Comparison of ENCODE assay signal across 29 cellular contexts in the genomic region with DNA sequence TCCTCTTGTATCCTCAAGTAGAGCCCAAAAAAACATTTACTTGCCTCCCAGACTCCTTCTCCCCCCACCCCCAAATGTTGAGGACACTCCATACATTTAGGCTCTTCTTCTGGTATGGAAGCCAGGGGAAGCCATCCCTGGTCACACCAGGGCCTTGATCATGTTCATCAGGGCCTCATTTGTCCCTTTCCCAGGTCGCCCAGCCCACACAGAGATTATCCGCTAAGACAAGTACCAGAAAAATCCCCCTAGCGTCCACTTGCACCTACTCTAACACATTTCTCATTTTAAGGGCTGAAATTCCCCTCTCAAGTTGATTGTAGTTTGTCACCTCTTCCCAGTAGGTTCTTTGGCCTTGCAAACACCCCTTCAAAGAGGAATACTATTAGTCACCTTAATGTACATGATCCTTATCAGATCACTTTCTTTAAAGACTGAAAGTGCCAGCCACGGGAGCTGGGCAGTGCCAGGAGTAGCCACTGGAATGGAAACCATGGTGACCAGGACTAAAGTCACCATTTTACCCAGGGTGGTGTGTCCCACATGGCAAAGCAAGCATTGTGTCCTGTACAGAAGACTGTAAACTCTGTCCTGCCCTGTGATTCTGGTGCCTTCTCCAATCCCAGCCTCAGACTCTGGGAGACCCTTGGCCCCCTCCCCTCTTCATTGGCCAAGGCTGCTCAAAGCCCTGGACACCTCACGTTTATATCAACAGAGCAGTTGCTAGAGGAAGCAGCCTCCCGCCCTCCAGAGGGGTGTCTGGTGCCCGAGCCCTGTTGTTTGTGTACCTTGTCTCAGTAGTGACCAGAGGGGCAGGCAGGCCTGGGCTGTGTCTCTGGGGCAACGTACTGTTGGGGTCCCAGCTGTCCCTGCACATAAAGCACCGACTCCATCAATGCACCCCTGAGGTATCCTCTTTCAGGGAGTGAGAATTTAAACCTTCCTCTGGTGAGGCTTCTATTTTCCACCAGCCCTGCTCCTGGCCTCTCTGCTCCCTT. TPM values are rescaled to one million over a fixed set of nuclear protein-coding genes. Genes with fewer than 3 reads are reported as not detected.
A peak's percentile ranks its signal among the peaks of the same experiment; 100 is the strongest.
DNase-seq lines count a peak whose midpoint lies in the region; ATAC-seq and TF ChIP-seq lines count a peak whose summit lies in the region.
"Had no signal": no experiment of that assay in that cellular context is flagged by ENCODE, and none has a peak within 500 bp of the region (broad histone marks: within the 10 kb centered on the region; RNA-seq: fewer than 3 reads in every experiment).

No MANE protein-coding gene starts in this region.

- no peaks in the 10 kb centered on the region for H3K9me3 Mint-ChIP-seq in MCF 10A (ENCODE audit: unreplicated experiment)
- no peaks in the 10 kb centered on the region for H3K9me3 Mint-ChIP-seq in CD8-positive, alpha-beta memory T cell
- H3K9me3 Mint-ChIP-seq: activated CD8-positive, alpha-beta T cell treated with anti-CD3 and anti-CD28 coated beads for 36 hours had no signal

- H3K4me1 ChIP-seq in mammary epithelial cell (ENCODE audit: insufficient read depth, low read length) (peaks cover 6% of the 10 kb centered on the region), left lung (peaks cover 0 to 14% of the 10 kb centered on the region in 2 donors), skeletal muscle tissue (ENCODE audit: control insufficient read depth in 3 of 3, insufficient read depth in 3 of 3, low read length in 3 of 3) (peaks cover 62 to 75% (median 69%) of the 10 kb centered on the region in 3 donors)
- peaks cover 18% of the 10 kb centered on the region for H3K4me1 ChIP-seq in CD8-positive, alpha-beta memory T cell (ENCODE audit: insufficient read depth, low read length)
- H3K4me1 ChIP-seq: adrenal gland, BE2C, HAP-1, prostate gland, transverse colon had no signal

- ATAC-seq in left lung = peak; percentile 14
- no peak for ATAC-seq in GM21447 (IDR thresholded peaks at IDR 0.05; ENCODE audit: unreplicated experiment)
- no peak for ATAC-seq in GM21526 (IDR thresholded peaks at IDR 0.05; ENCODE audit: low FRiP score, unreplicated experiment)
- ATAC-seq: activated CD8-positive, alpha-beta T cell treated with anti-CD3 and anti-CD28 coated beads for 36 hours; body of pancreas had no signal

- TF ChIP-seq CTCF in mammary epithelial cell (conservative IDR thresholded peaks at IDR 0.05 in 1 of 2, IDR thresholded peaks at IDR 0.05 in 1 of 2; ENCODE audit: extremely low read depth in 1 of 2, insufficient read depth in 1 of 2, low read depth in 1 of 2, low read length in 2 of 2) (no peak), MCF 10A (IDR thresholded peaks at IDR 0.05; ENCODE audit: unreplicated experiment) (no peak), left lung (IDR thresholded peaks at IDR 0.05) (no peak)

- H3K36me3 ChIP-seq in mammary epithelial cell (ENCODE audit: insufficient read depth, low read length) (no peaks in the 10 kb centered on the region), left lung (no peaks in the 10 kb centered on the region), skeletal muscle tissue (ENCODE audit: control insufficient read depth in 3 of 3, insufficient read depth in 3 of 3, low read length in 3 of 3) (no peaks in the 10 kb centered on the region)
- H3K36me3 ChIP-seq in CD8-positive, alpha-beta memory T cell (ENCODE audit: insufficient read depth, low read length) = no peaks in the 10 kb centered on the region
- H3K36me3 ChIP-seq: adrenal gland, BE2C, HAP-1, neutrophil, prostate gland, transverse colon had no signal

- intact Hi-C loops in mammary epithelial cell (cut with micrococcal nuclease) = no loop called here
- intact Hi-C loops in MCF 10A (cut with micrococcal nuclease) = no loop called here
- intact Hi-C loops in left lung (cut with DNase I) = no loop called here

- no peaks in the 10 kb centered on the region for H3K36me3 Mint-ChIP-seq in MCF 10A (ENCODE audit: insufficient read depth, unreplicated experiment)
- peaks cover 0 to 30% (median 4%) of the 10 kb centered on the region in 3 donors for H3K36me3 Mint-ChIP-seq in CD8-positive, alpha-beta memory T cell

- H3K9ac ChIP-seq in mammary epithelial cell (ENCODE audit: insufficient read depth, low read length) (no peak overlapping the region), skeletal muscle tissue (ENCODE audit: low read depth in 1 of 3, low read length in 3 of 3) (peak overlapping the region in 2 of 3 donors; percentile 35 to 57)

- peak overlapping the region; percentile 56 for H2AFZ ChIP-seq in mammary epithelial cell (ENCODE audit: low read depth, low read length)

- no peak overlapping the region for H3K4me3 Mint-ChIP-seq in MCF 10A (ENCODE audit: unreplicated experiment)
- H3K4me3 Mint-ChIP-seq in CD8-positive, alpha-beta memory T cell = no peak overlapping the region
- H3K4me3 Mint-ChIP-seq: activated CD8-positive, alpha-beta T cell treated with anti-CD3 and anti-CD28 coated beads for 36 hours had no signal

- BruUV-seq in mammary epithelial cell (replicated peaks; lab: Mats Ljungman, UMichigan) = no TSS peak
- no TSS peak for BruUV-seq in MCF 10A (replicated peaks; lab: Mats Ljungman, UMichigan)

- 55% methylated on average over 6 of the region's 9 CpGs for WGBS in mammary epithelial cell (ENCODE audit: low coverage, missing lambda C conversion rate)

- no peaks in the 10 kb centered on the region for H3K79me2 ChIP-seq in mammary epithelial cell (ENCODE audit: insufficient read depth, low read length)

- H3K27ac Mint-ChIP-seq in MCF 10A (ENCODE audit: low read depth, unreplicated experiment) = no peak overlapping the region
- peak overlapping the region in 3 of 8 donors; percentile 10 to 60 (median 51) for H3K27ac Mint-ChIP-seq in CD8-positive, alpha-beta memory T cell
- H3K27ac Mint-ChIP-seq: activated CD8-positive, alpha-beta T cell treated with anti-CD3 and anti-CD28 coated beads for 36 hours had no signal

- H3K4me2 ChIP-seq in mammary epithelial cell (ENCODE audit: insufficient read depth, low read depth, low read length) = no peak overlapping the region

- H3K27ac ChIP-seq in mammary epithelial cell (ENCODE audit: insufficient read depth, low read depth, low read length) (no peak overlapping the region), left lung (no peak overlapping the region), skeletal muscle tissue (ENCODE audit: low read depth, low read length) (peak overlapping the region; percentile 79)
- no peak overlapping the region for H3K27ac ChIP-seq in CD8-positive, alpha-beta memory T cell (ENCODE audit: low read depth, low read length)
- H3K27ac ChIP-seq: adrenal gland, neutrophil, prostate gland, transverse colon had no signal

- dilution Hi-C loops in mammary epithelial cell (cut with HindIII; ENCODE audit: low sequenced_read_pairs) = no loop called here

- H3K4me1 Mint-ChIP-seq in MCF 10A (ENCODE audit: insufficient read depth, unreplicated experiment) = no peaks in the 10 kb centered on the region
- peaks cover 14 to 17% (median 14%) of the 10 kb centered on the region in 3 donors for H3K4me1 Mint-ChIP-seq in CD8-positive, alpha-beta memory T cell

- no peak for DNase-seq in mammary epithelial cell
- DNase-seq in MCF 10A (ENCODE audit: unreplicated experiment) = no peak
- peak; percentile 63 for DNase-seq in HT-29 (ENCODE audit: low spot score)
- no peak for DNase-seq in left lung
- no peak for DNase-seq in CD8-positive, alpha-beta memory T cell
- DNase-seq: activated CD4-positive, CD25-positive, alpha-beta regulatory T cell treated with anti-CD3 and anti-CD28 coated beads, Interleukin-2, amount 50 U/mL, for 72 hours; activated CD8-positive, alpha-beta T cell treated with anti-CD3 and anti-CD28 coated beads for 36 hours; adrenal gland; BE2C; body of pancreas; DMS53; NCI-H1092 treated with DMSO at 0.1 percent for 48 hours; NCI-H2029; NCI-H226; NCI-H748 treated with DMSO at 0.1 percent for 48 hours; stimulated activated CD8-positive, alpha-beta memory T cell treated with anti-CD3 and anti-CD28 coated beads, Interleukin-4, amount 100 ng/mL, for 48 hours; transverse colon had no signal

- no peaks in the 10 kb centered on the region for H4K20me1 ChIP-seq in mammary epithelial cell (ENCODE audit: insufficient read depth, low read length)

- in situ Hi-C loops in mammary epithelial cell (cut with MboI; ENCODE audit: low sequenced_read_pairs in 2 of 2) = loop anchor here (25.0 kb wide), 2 partner anchors 711 to 1061 kb away; no protein-coding TSS in a partner anchor

- POLR2A ChIA-PET in MCF 10A (lab: Yijun Ruan, JAX) = no interaction called here
- POLR2A ChIA-PET in CD8-positive, alpha-beta memory T cell (lab: Charles Lee) = no interaction called here

- H3K9me3 ChIP-seq in mammary epithelial cell (replicated peaks; ENCODE audit: insufficient read depth, low read length) (no peaks in the 10 kb centered on the region), left lung (no peaks in the 10 kb centered on the region), skeletal muscle tissue (ENCODE audit: control insufficient read depth in 3 of 3, low read length in 3 of 3) (no peaks in the 10 kb centered on the region)
- no peaks in the 10 kb centered on the region for H3K9me3 ChIP-seq in CD8-positive, alpha-beta memory T cell (ENCODE audit: low read length)
- H3K9me3 ChIP-seq: adrenal gland, BE2C, body of pancreas, HAP-1, neutrophil, prostate gland, transverse colon had no signal

- H3K4me3 ChIP-seq in mammary epithelial cell (replicated peaks in 1 of 3; ENCODE audit: insufficient read depth in 1 of 3, low read depth in 2 of 3, low read length in 3 of 3) (no peak overlapping the region), left lung (no peak overlapping the region), skeletal muscle tissue (ENCODE audit: low read length in 3 of 3) (no peak overlapping the region)
- H3K4me3 ChIP-seq in CD8-positive, alpha-beta memory T cell (ENCODE audit: low read length) = no peak overlapping the region
- H3K4me3 ChIP-seq: adrenal gland, body of pancreas, HAP-1, prostate gland, transverse colon had no signal

- no peaks in the 10 kb centered on the region for H3K27me3 ChIP-seq in mammary epithelial cell (ENCODE audit: insufficient read depth, low read length)
- H3K27me3 ChIP-seq in left lung = no peaks in the 10 kb centered on the region
- no peaks in the 10 kb centered on the region for H3K27me3 ChIP-seq in skeletal muscle tissue (ENCODE audit: control insufficient read depth in 3 of 3, insufficient read depth in 3 of 3, low read length in 3 of 3)
- no peaks in the 10 kb centered on the region for H3K27me3 ChIP-seq in CD8-positive, alpha-beta memory T cell (ENCODE audit: insufficient read depth, low read length, poor library complexity, severe bottlenecking)
- H3K27me3 ChIP-seq: adrenal gland, BE2C, body of pancreas, neutrophil, transverse colon had no signal

- H3K27me3 Mint-ChIP-seq in MCF 10A (ENCODE audit: insufficient read depth, unreplicated experiment) = no peaks in the 10 kb centered on the region
- no peaks in the 10 kb centered on the region for H3K27me3 Mint-ChIP-seq in CD8-positive, alpha-beta memory T cell
- H3K27me3 Mint-ChIP-seq: activated CD8-positive, alpha-beta T cell treated with anti-CD3 and anti-CD28 coated beads for 36 hours had no signal

- CTCF ChIA-PET in mammary epithelial cell (lab: Charles Lee; ENCODE audit: low non-redundant PET) = no interaction called here
- CTCF ChIA-PET in MCF 10A (lab: Yijun Ruan, JAX) = interaction anchor here (0.6 to 2.8 kb wide), 6 partner anchors 8 to 1167 kb away, joined by 4 to 13 read pairs (median 6); partner anchors contain the start of gene UNC5CL
- CTCF ChIA-PET in CD8-positive, alpha-beta memory T cell (lab: Charles Lee) = interaction anchor here (1.2 to 2.8 kb wide), 3 partner anchors 12 to 21 kb away, joined by 4 to 11 read pairs (median 5); no protein-coding TSS in a partner anchor

RNA-seq across cellular contexts. Expression of gene APOBEC2, which starts 5.0 kb away (rescaled TPM):
- total RNA-seq in mammary epithelial cell (not detected), MCF 10A (2022) (not detected in 2 replicates), left lung (under 1 TPM in 1 of 2 donors, not detected in 1; 0.29 TPM), skeletal muscle tissue (664 TPM)
- not detected for polyA plus RNA-seq in mammary epithelial cell
- polyA minus RNA-seq in mammary epithelial cell = not detected
- total RNA-seq in HT-29 (2014; rRNA removed; shearing (Covaris generic)) = not detected in 2 replicates
- not detected for total RNA-seq in CD8-positive, alpha-beta memory T cell
- polyA plus RNA-seq in CD8-positive, alpha-beta memory T cell = not detected
- total RNA-seq: activated CD8-positive, alpha-beta T cell treated with anti-CD3 and anti-CD28 coated beads for 36 hours; cerebellum; endothelial cell of umbilical vein; fibroblast of lung; G401; SK-MEL-5; T-helper 1 cell treated with Interleukin-12 subunit alpha and Interleukin-12 subunit beta and Interleukin-4 antibody, amounts not matched to agents 30 ng/mL and 1 ng/mL, for 36 hours; transverse colon had no signal
- polyA plus RNA-seq: endothelial cell of umbilical vein, fibroblast of lung had no signal

RNA-seq across cellular contexts. Expression of gene TSPO2, which starts 5.8 kb away (rescaled TPM):
- total RNA-seq in mammary epithelial cell (not detected), MCF 10A (2022) (not detected in 2 replicates), left lung (not detected), skeletal muscle tissue (1.0 TPM)
- not detected for polyA plus RNA-seq in mammary epithelial cell
- not detected for polyA minus RNA-seq in mammary epithelial cell
- total RNA-seq in HT-29 (2014; rRNA removed; shearing (Covaris generic)) = not detected in 2 replicates
- total RNA-seq in CD8-positive, alpha-beta memory T cell = not detected
- polyA plus RNA-seq in CD8-positive, alpha-beta memory T cell = not detected
- total RNA-seq: activated CD8-positive, alpha-beta T cell treated with anti-CD3 and anti-CD28 coated beads for 36 hours; adrenal gland; body of pancreas; cerebellum; endothelial cell of umbilical vein; fibroblast of lung; G401; prostate gland; SK-MEL-5; T-helper 1 cell treated with Interleukin-12 subunit alpha and Interleukin-12 subunit beta and Interleukin-4 antibody, amounts not matched to agents 30 ng/mL and 1 ng/mL, for 36 hours; transverse colon had no signal
- polyA plus RNA-seq: adrenal gland, endothelial cell of umbilical vein, fibroblast of lung had no signal

RNA-seq across cellular contexts. Expression of gene UNC5CL, which starts 9.0 kb away (rescaled TPM):
- total RNA-seq in mammary epithelial cell (under 1 TPM; 0.50 to 0.54 TPM), MCF 10A (2022) (0.19 and 0.59 TPM in 2 replicates), left lung (1 to 10 TPM; 2.3 to 3.1 TPM), skeletal muscle tissue (2.1 TPM)
- 0.19 TPM for polyA plus RNA-seq in mammary epithelial cell
- not detected for polyA minus RNA-seq in mammary epithelial cell
- 1.1 and 4.2 TPM in 2 replicates for total RNA-seq in HT-29 (2014; rRNA removed; shearing (Covaris generic))
- total RNA-seq in CD8-positive, alpha-beta memory T cell = 1 to 10 TPM; 1.1 to 1.8 TPM
- polyA plus RNA-seq in CD8-positive, alpha-beta memory T cell = 0.40 TPM

RNA-seq across cellular contexts. Expression of gene OARD1, which starts 24.1 kb away (rescaled TPM):
- total RNA-seq in mammary epithelial cell (10 to 100 TPM in 1 of 2 donors, 1 to 10 TPM in 1; 9.3 to 22.2 TPM), MCF 10A (2022) (28.0 and 35.2 TPM in 2 replicates), left lung (10 to 100 TPM; 14.9 to 20.3 TPM), skeletal muscle tissue (10.4 TPM)
- 10.0 TPM for polyA plus RNA-seq in mammary epithelial cell
- 5.1 TPM for polyA minus RNA-seq in mammary epithelial cell
- 14.5 and 20.2 TPM in 2 replicates for total RNA-seq in HT-29 (2014; rRNA removed; shearing (Covaris generic))
- 10 to 100 TPM; 41.9 to 42.9 TPM for total RNA-seq in CD8-positive, alpha-beta memory T cell
- 51.1 TPM for polyA plus RNA-seq in CD8-positive, alpha-beta memory T cell

RNA-seq across cellular contexts. Expression of gene NFYA, which starts 24.7 kb away (rescaled TPM):
- total RNA-seq in mammary epithelial cell (10 to 100 TPM; 18.5 to 29.1 TPM), MCF 10A (2022) (41.5 and 42.1 TPM in 2 replicates), left lung (10 to 100 TPM; 16.4 to 20.3 TPM), skeletal muscle tissue (17.2 TPM)
- polyA plus RNA-seq in mammary epithelial cell = 12.5 TPM
- polyA minus RNA-seq in mammary epithelial cell = 20.7 TPM
- 18.5 and 21.8 TPM in 2 replicates for total RNA-seq in HT-29 (2014; rRNA removed; shearing (Covaris generic))
- 10 to 100 TPM; 34.5 to 34.9 TPM for total RNA-seq in CD8-positive, alpha-beta memory T cell
- polyA plus RNA-seq in CD8-positive, alpha-beta memory T cell = 26.3 TPM

Comparison
In these comparisons a context has a peak if more than half of its experiments do, and no peak if none do; other contexts are left out.
1. RNA of gene APOBEC2, which starts 5.0 kb away (total RNA-seq): 664 TPM in skeletal muscle tissue (single experiment); 0.29 TPM in left lung, not detected in mammary epithelial cell, not detected in MCF 10A, not detected in HT-29 and not detected in CD8-positive, alpha-beta memory T cell; every median in the first group is over 100 times any median in the second.